ENCODE assay signal across 19 cellular contexts in genomic region chr1:39199593-39199992, GRCh38. TPM values are rescaled to one million over a fixed set of nuclear protein-coding genes. Genes with fewer than 3 reads are reported as not detected.
DNase-seq lines count a peak whose midpoint lies in the region; ATAC-seq lines count a peak whose summit lies in the region.
"Had no signal": no experiment of that assay in that cellular context is flagged by ENCODE, and none has a peak within 500 bp of the region (broad histone marks: within the 10 kb centered on the region; RNA-seq: fewer than 3 reads in every experiment).

No MANE protein-coding gene starts in this region.

- peak overlapping the region; percentile 73 for H3K27ac ChIP-seq in layer of hippocampus (ENCODE audit: low read depth, low read length)
- H3K27ac ChIP-seq: neural progenitor cell had no signal

- no peaks in the 10 kb centered on the region for H3K27me3 ChIP-seq in layer of hippocampus (ENCODE audit: control insufficient read depth, insufficient read depth, low read length)
- H3K27me3 ChIP-seq: body of pancreas, neural progenitor cell had no signal

- no peaks in the 10 kb centered on the region for H3K9me3 Mint-ChIP-seq in stimulated activated naive CD8-positive, alpha-beta T cell treated with anti-CD3 and anti-CD28 coated beads, Interleukin-15, Interleukin-2, amounts not matched to agents 100 ng/mL and 50 ng/mL, for 24 hours
- H3K9me3 Mint-ChIP-seq in activated T-helper 2 cell treated with anti-CD3 and anti-CD28 coated beads, Interferon-gamma antibody, Interleukin-2, Interleukin-4, amounts not matched to agents 10 μg/mL and 5 μg/mL and 100 μg/mL, durations not matched to agents 14 hours and 24 hours and 36 hours, result no peaks in the 10 kb centered on the region
- H3K9me3 Mint-ChIP-seq: neural progenitor cell had no signal

- peaks cover 71% of the 10 kb centered on the region for H3K4me1 Mint-ChIP-seq in stimulated activated naive CD8-positive, alpha-beta T cell treated with anti-CD3 and anti-CD28 coated beads, Interleukin-15, Interleukin-2, amounts not matched to agents 100 ng/mL and 50 ng/mL, for 24 hours (ENCODE audit: low read depth)
- H3K4me1 Mint-ChIP-seq in activated T-helper 2 cell treated with anti-CD3 and anti-CD28 coated beads, Interferon-gamma antibody, Interleukin-2, Interleukin-4, amounts not matched to agents 10 μg/mL and 5 μg/mL and 100 μg/mL, durations not matched to agents 14 hours and 24 hours and 36 hours (ENCODE audit: low read depth), result peaks cover 63% of the 10 kb centered on the region

- no peak for ATAC-seq in stimulated activated naive CD8-positive, alpha-beta T cell treated with anti-CD3 and anti-CD28 coated beads, Interleukin-15, Interleukin-2, amounts not matched to agents 100 U/mL and 50 U/mL, for 24 hours
- ATAC-seq in HG03571 (IDR thresholded peaks at IDR 0.05; ENCODE audit: unreplicated experiment), result no peak
- ATAC-seq: body of pancreas, esophagus mucosa had no signal

- H3K4me3 Mint-ChIP-seq in stimulated activated naive CD8-positive, alpha-beta T cell treated with anti-CD3 and anti-CD28 coated beads, Interleukin-15, Interleukin-2, amounts not matched to agents 100 ng/mL and 50 ng/mL, for 24 hours, result no peak overlapping the region
- H3K4me3 Mint-ChIP-seq in activated T-helper 2 cell treated with anti-CD3 and anti-CD28 coated beads, Interferon-gamma antibody, Interleukin-2, Interleukin-4, amounts not matched to agents 10 μg/mL and 5 μg/mL and 100 μg/mL, durations not matched to agents 14 hours and 24 hours and 36 hours (ENCODE audit: low read depth), result no peak overlapping the region
- H3K4me3 Mint-ChIP-seq: neural progenitor cell had no signal

- no peak for DNase-seq in stimulated activated naive CD8-positive, alpha-beta T cell treated with anti-CD3 and anti-CD28 coated beads, Interleukin-15, Interleukin-2, amounts not matched to agents 100 U/mL and 50 U/mL, for 24 hours
- DNase-seq in activated T-helper 2 cell treated with anti-CD3 and anti-CD28 coated beads, Interferon-gamma antibody, Interleukin-2, Interleukin-4, amounts not matched to agents 10 μg/mL and 5 μg/mL and 100 μg/mL, durations not matched to agents 14 hours and 24 hours and 36 hours (ENCODE audit: low spot score), result no peak
- DNase-seq in DMS 273 (lab: John Stamatoyannopoulos, UW; ENCODE audit: unreplicated experiment) (no peak), NCI-H2227 treated with DMSO at 0.1 percent for 48 hours (lab: John Stamatoyannopoulos, UW) (no peak), islet precursor cell (no peak)
- DNase-seq: body of pancreas; GF-D8; HCEC 1CT; mammary epithelial cell; NCI-H146; NCI-H345; retina; SHP77; stimulated activated CD4-positive, alpha-beta T cell treated with anti-CD3 and anti-CD28 coated beads, Interleukin-15, amount 100 ng/mL, for 24 hours had no signal

- no peaks in the 10 kb centered on the region for H3K27me3 Mint-ChIP-seq in stimulated activated naive CD8-positive, alpha-beta T cell treated with anti-CD3 and anti-CD28 coated beads, Interleukin-15, Interleukin-2, amounts not matched to agents 100 ng/mL and 50 ng/mL, for 24 hours
- H3K27me3 Mint-ChIP-seq in activated T-helper 2 cell treated with anti-CD3 and anti-CD28 coated beads, Interferon-gamma antibody, Interleukin-2, Interleukin-4, amounts not matched to agents 10 μg/mL and 5 μg/mL and 100 μg/mL, durations not matched to agents 14 hours and 24 hours and 36 hours (ENCODE audit: low read depth), result no peaks in the 10 kb centered on the region

- intact Hi-C loops in activated T-helper 2 cell treated with anti-CD3 and anti-CD28 coated beads, Interferon-gamma antibody, Interleukin-2, Interleukin-4, amounts not matched to agents 10 μg/mL and 5 μg/mL and 100 μg/mL, durations not matched to agents 14 hours and 24 hours and 36 hours (cut with micrococcal nuclease), result loop anchor here (10.0 kb wide), 3 partner anchors 205 to 1725 kb away; partner anchors contain the start of genes AKIRIN1 and ZC3H12A

- no peaks in the 10 kb centered on the region for H3K36me3 Mint-ChIP-seq in stimulated activated naive CD8-positive, alpha-beta T cell treated with anti-CD3 and anti-CD28 coated beads, Interleukin-15, Interleukin-2, amounts not matched to agents 100 ng/mL and 50 ng/mL, for 24 hours (ENCODE audit: low read depth)
- peaks cover 10% of the 10 kb centered on the region for H3K36me3 Mint-ChIP-seq in activated T-helper 2 cell treated with anti-CD3 and anti-CD28 coated beads, Interferon-gamma antibody, Interleukin-2, Interleukin-4, amounts not matched to agents 10 μg/mL and 5 μg/mL and 100 μg/mL, durations not matched to agents 14 hours and 24 hours and 36 hours (ENCODE audit: low read depth)

- peak overlapping the region; percentile 62 for H3K27ac Mint-ChIP-seq in stimulated activated naive CD8-positive, alpha-beta T cell treated with anti-CD3 and anti-CD28 coated beads, Interleukin-15, Interleukin-2, amounts not matched to agents 100 ng/mL and 50 ng/mL, for 24 hours
- H3K27ac Mint-ChIP-seq in activated T-helper 2 cell treated with anti-CD3 and anti-CD28 coated beads, Interferon-gamma antibody, Interleukin-2, Interleukin-4, amounts not matched to agents 10 μg/mL and 5 μg/mL and 100 μg/mL, durations not matched to agents 14 hours and 24 hours and 36 hours, result peak overlapping the region; percentile 39
- H3K27ac Mint-ChIP-seq: neural progenitor cell had no signal

RNA-seq across cellular contexts. Expression of gene MACF1, which starts 4.9 kb away (rescaled TPM):
- total RNA-seq in activated T-helper 2 cell treated with anti-CD3 and anti-CD28 coated beads, Interferon-gamma antibody, Interleukin-2, Interleukin-4, amounts not matched to agents 10 μg/mL and 5 μg/mL and 100 μg/mL, durations not matched to agents 14 hours and 24 hours and 36 hours, result 210 and 212 TPM in 2 replicates
